Comparison of ENCODE assay signal across 20 cellular contexts in genomic region chrX:150887906-150888465, GRCh38. TPM values are rescaled to one million over a fixed set of nuclear protein-coding genes. Genes with fewer than 3 reads are reported as not detected.
DNase-seq lines count a peak whose midpoint lies in the region; ATAC-seq and TF ChIP-seq lines count a peak whose summit lies in the region.
"Had no signal": no experiment of that assay in that cellular context is flagged by ENCODE, and none has a peak within 500 bp of the region (broad histone marks: within the 10 kb centered on the region; RNA-seq: fewer than 3 reads in every experiment).

No MANE protein-coding gene starts in this region.

- H2AFZ ChIP-seq in neural progenitor cell (replicated peaks) = no peak overlapping the region

- H3K4me1 Mint-ChIP-seq in HFFc6 (ENCODE audit: low read depth) (peaks cover 13% of the 10 kb centered on the region), neural progenitor cell (no peaks in the 10 kb centered on the region)

- H3K9me3 ChIP-seq in skeletal muscle satellite cell (replicated peaks; ENCODE audit: low read length) (no peaks in the 10 kb centered on the region), neural progenitor cell (ENCODE audit: low read depth) (no peaks in the 10 kb centered on the region)
- H3K9me3 ChIP-seq: BE2C, body of pancreas, sigmoid colon, thyroid gland had no signal

- peaks cover 17% of the 10 kb centered on the region for H3K4me1 ChIP-seq in skeletal muscle satellite cell (ENCODE audit: control insufficient read depth, insufficient read depth, low read length)
- H3K4me1 ChIP-seq in neural progenitor cell = no peaks in the 10 kb centered on the region
- H3K4me1 ChIP-seq: BE2C, body of pancreas, sigmoid colon, thyroid gland had no signal

- no peak overlapping the region for H3K9ac ChIP-seq in skeletal muscle satellite cell (ENCODE audit: low read depth, low read length)
- H3K9ac ChIP-seq in neural progenitor cell = no peak overlapping the region

- H3K4me3 Mint-ChIP-seq in HFFc6 = no peak overlapping the region
- no peak overlapping the region for H3K4me3 Mint-ChIP-seq in neural progenitor cell
- H3K4me3 Mint-ChIP-seq: activated naive CD4-positive, alpha-beta T cell treated with anti-CD3 and anti-CD28 coated beads for 36 hours had no signal

- H4K20me1 ChIP-seq in neural progenitor cell (ENCODE audit: low read depth) = no peaks in the 10 kb centered on the region

- DNase-seq in HFFc6 (peak; percentile 29), fibroblast of villous mesenchyme (ENCODE audit: low read depth) (peak; percentile 11), COLO668 (lab: John Stamatoyannopoulos, UW; ENCODE audit: unreplicated experiment) (no peak), activated gamma-delta T cell treated with Interleukin-2 at 50 U/mL for 16 hours (no peak), neural progenitor cell (ENCODE audit: low spot score) (no peak)
- DNase-seq: activated CD4-positive, alpha-beta T cell treated with anti-CD3 and anti-CD28 coated beads, Interleukin-2, amount 50 U/mL, for 1 hour; activated naive CD4-positive, alpha-beta T cell treated with anti-CD3 and anti-CD28 coated beads for 36 hours; activated T-cell treated with anti-CD3 and anti-CD28 coated beads for 4 hours; BE2C; body of pancreas; Calu3; GF-D8; occipital lobe; sigmoid colon; stimulated activated CD4-positive, alpha-beta T cell treated with anti-CD3 and anti-CD28 coated beads, Interleukin-4, amount 100 ng/mL, for 4 hours; SW 1271; thyroid gland had no signal

- H3K9me3 Mint-ChIP-seq in HFFc6 (no peaks in the 10 kb centered on the region), neural progenitor cell (peaks cover 24% of the 10 kb centered on the region)
- H3K9me3 Mint-ChIP-seq: activated naive CD4-positive, alpha-beta T cell treated with anti-CD3 and anti-CD28 coated beads for 36 hours had no signal

- no peaks in the 10 kb centered on the region for H3K27me3 Mint-ChIP-seq in HFFc6 (ENCODE audit: insufficient read depth)
- peaks cover 2% of the 10 kb centered on the region for H3K27me3 Mint-ChIP-seq in neural progenitor cell (ENCODE audit: insufficient read depth, low read depth)

- H3K36me3 Mint-ChIP-seq in HFFc6 (ENCODE audit: low read depth) = no peaks in the 10 kb centered on the region
- peaks cover 14% of the 10 kb centered on the region for H3K36me3 Mint-ChIP-seq in neural progenitor cell

- peaks cover 11% of the 10 kb centered on the region for H3K79me2 ChIP-seq in neural progenitor cell (ENCODE audit: low read depth)

- H3K4me2 ChIP-seq in skeletal muscle satellite cell (ENCODE audit: low read length) (peak overlapping the region; percentile 45), neural progenitor cell (no peak overlapping the region)

- no peaks in the 10 kb centered on the region for H3F3A ChIP-seq in neural progenitor cell (ENCODE audit: low read depth)

- H3K27ac ChIP-seq in angular gyrus (ENCODE audit: low read depth, low read length) = peak overlapping the region; percentile 55
- H3K27ac ChIP-seq in neural progenitor cell = no peak overlapping the region
- H3K27ac ChIP-seq: body of pancreas, sigmoid colon, thyroid gland had no signal

- H3K36me3 ChIP-seq in skeletal muscle satellite cell (ENCODE audit: insufficient read depth, low read length) (no peaks in the 10 kb centered on the region), neural progenitor cell (no peaks in the 10 kb centered on the region)
- H3K36me3 ChIP-seq: BE2C, sigmoid colon, thyroid gland had no signal

- H3K4me3 ChIP-seq in fibroblast of villous mesenchyme (ENCODE audit: low read depth, low read length) (no peak overlapping the region), skeletal muscle satellite cell (ENCODE audit: low read length) (no peak overlapping the region), neural progenitor cell (no peak overlapping the region)
- H3K4me3 ChIP-seq: body of pancreas, sigmoid colon, thyroid gland had no signal

- ATAC-seq in GM18870 (IDR thresholded peaks at IDR 0.05; ENCODE audit: unreplicated experiment) = no peak
- ATAC-seq: body of pancreas had no signal

- H3K27me3 ChIP-seq in skeletal muscle satellite cell (ENCODE audit: control insufficient read depth, insufficient read depth, low read length) = no peaks in the 10 kb centered on the region
- no peaks in the 10 kb centered on the region for H3K27me3 ChIP-seq in neural progenitor cell
- H3K27me3 ChIP-seq: BE2C, body of pancreas, sigmoid colon, thyroid gland had no signal

- peak overlapping the region; percentile 65 for H3K27ac Mint-ChIP-seq in HFFc6
- no peak overlapping the region for H3K27ac Mint-ChIP-seq in neural progenitor cell
- H3K27ac Mint-ChIP-seq: activated naive CD4-positive, alpha-beta T cell treated with anti-CD3 and anti-CD28 coated beads for 36 hours had no signal

- TF ChIP-seq CTCF in HFFc6 (IDR thresholded peaks at IDR 0.05) (no peak), fibroblast of villous mesenchyme (IDR thresholded peaks at IDR 0.05; ENCODE audit: insufficient read depth, low read depth, low read length) (no peak), neural progenitor cell (IDR thresholded peaks at IDR 0.05) (no peak)

RNA-seq across cellular contexts. Expression of gene CD99L2, which starts 10.5 kb away (rescaled TPM):
- total RNA-seq in HFFc6 (2021; fragmentation: NEBNext Ultra II Directional; extraction: Animal tissue kit (Norgen Biotek cat#: 25700)) = 10 to 100 TPM; 53.9 to 67.1 (median 56.4) TPM
- total RNA-seq in fibroblast of villous mesenchyme (45.7 and 47.9 TPM in 2 replicates), neural progenitor cell (ENCODE audit: low replicate concordance) (24.7 and 48.1 TPM in 2 replicates)
- total RNA-seq in skeletal muscle satellite cell (2012; rRNA removed) = 29.1 and 30.2 TPM in 2 replicates

Comparison
In these comparisons a context has a peak if more than half of its experiments do, and no peak if none do; other contexts are left out.
1. DNase-seq: peak in HFFc6 (single experiment) and fibroblast of villous mesenchyme (single experiment); none in COLO668 (single experiment), activated gamma-delta T cell treated with Interleukin-2 at 50 U/mL for 16 hours (single experiment) and neural progenitor cell (single experiment).